9 cellular contexts compared by ENCODE assay signal in genomic region chr3:178001670-178002101, GRCh38.
A peak's percentile ranks its signal among the peaks of the same experiment; 100 is the strongest.
DNase-seq lines count a peak whose midpoint lies in the region; ATAC-seq and TF ChIP-seq lines count a peak whose summit lies in the region.
"Had no signal": no experiment of that assay in that cellular context is flagged by ENCODE, and none has a peak within 500 bp of the region (broad histone marks: within the 10 kb centered on the region; RNA-seq: fewer than 3 reads in every experiment).

No MANE protein-coding gene starts in this region.

- DNase-seq in GM23338 (ENCODE audit: low spot score) (no peak), NCI-H226 (peak; percentile 2), mesenchymal stem cell (no peak), SK-N-SH (no peak), smooth muscle cell (lab: John Stamatoyannopoulos, UW; ENCODE audit: unreplicated experiment) (no peak), hypothalamus (lab: John Stamatoyannopoulos, UW) (no peak), NCI-H1436 treated with DMSO at 0.1 percent for 48 hours (lab: John Stamatoyannopoulos, UW) (no peak)

- TF ChIP-seq EP300 in SK-N-SH (IDR thresholded peaks at IDR 0.05; ENCODE audit: borderline replicate concordance in 1 of 2, low read depth in 1 of 2, low read length in 1 of 2): no peak

- TF ChIP-seq CTCF in GM23338 (conservative IDR thresholded peaks at IDR 0.05; ENCODE audit: low read depth in 2 of 2) (no peak), SK-N-SH (IDR thresholded peaks at IDR 0.05) (no peak), smooth muscle cell (IDR thresholded peaks at IDR 0.05; ENCODE audit: borderline replicate concordance, insufficient read depth, poor library complexity, severe bottlenecking) (no peak)

- peak overlapping the region in 1 of 2 experiments; percentile 36 for H3K14ac ChIP-seq in mesenchymal stem cell (ENCODE audit: low read length in 2 of 2)

- H2AFZ ChIP-seq in GM23338 (peak overlapping the region; percentile 33; the same call in 1 of the 2 replicates), mesenchymal stem cell (ENCODE audit: low read depth, low read length) (no peak overlapping the region), SK-N-SH (ENCODE audit: low read depth) (no peak overlapping the region), smooth muscle cell (ENCODE audit: low read depth) (no peak overlapping the region)

- TF ChIP-seq RAD21 in SK-N-SH (IDR thresholded peaks at IDR 0.05; ENCODE audit: low read length): no peak

- H4K20me1 ChIP-seq in GM23338 (replicated peaks; ENCODE audit: insufficient read depth): no peaks in the 10 kb centered on the region
- no peaks in the 10 kb centered on the region for H4K20me1 ChIP-seq in SK-N-SH (ENCODE audit: insufficient read depth)
- no peaks in the 10 kb centered on the region for H4K20me1 ChIP-seq in smooth muscle cell (ENCODE audit: low read depth)

- no peak overlapping the region for H2BK120ac ChIP-seq in mesenchymal stem cell (ENCODE audit: low read depth, low read length)

- H3K9me3 Mint-ChIP-seq in GM23338: no peaks in the 10 kb centered on the region

- H3K79me2 ChIP-seq in GM23338 (replicated peaks; ENCODE audit: insufficient read depth) (no peaks in the 10 kb centered on the region), SK-N-SH (ENCODE audit: insufficient read depth) (no peaks in the 10 kb centered on the region), smooth muscle cell (ENCODE audit: low read depth) (no peaks in the 10 kb centered on the region)

- H3K9ac ChIP-seq in mesenchymal stem cell (ENCODE audit: low read length) (no peak overlapping the region), SK-N-SH (no peak overlapping the region), smooth muscle cell (ENCODE audit: low read depth) (no peak overlapping the region)

- no peak overlapping the region for H3K4me2 ChIP-seq in GM23338
- H3K4me2 ChIP-seq in mesenchymal stem cell (ENCODE audit: low read length, poor library complexity, severe bottlenecking): no peak overlapping the region
- no peak overlapping the region for H3K4me2 ChIP-seq in SK-N-SH
- H3K4me2 ChIP-seq in smooth muscle cell: no peak overlapping the region

- no peak overlapping the region for H4K91ac ChIP-seq in mesenchymal stem cell (ENCODE audit: low read length)

- H3K18ac ChIP-seq in mesenchymal stem cell (ENCODE audit: low read depth in 1 of 2, low read length in 2 of 2): peak overlapping the region in 1 of 2 experiments; percentile 79

- H3K4me1 Mint-ChIP-seq in GM23338: no peaks in the 10 kb centered on the region

- H3K27ac ChIP-seq in GM23338 (ENCODE audit: low read depth): no peak overlapping the region
- H3K27ac ChIP-seq in mesenchymal stem cell (ENCODE audit: low read length, poor library complexity, severe bottlenecking): no peak overlapping the region
- no peak overlapping the region for H3K27ac ChIP-seq in SK-N-SH (ENCODE audit: low read depth in 2 of 2, low read length in 1 of 2)
- H3K27ac ChIP-seq in smooth muscle cell (ENCODE audit: low read depth): no peak overlapping the region
- H3K27ac ChIP-seq: cardiac muscle cell had no signal

- no peaks in the 10 kb centered on the region for H3K9me3 ChIP-seq in mesenchymal stem cell (ENCODE audit: control insufficient read depth, low read length)
- no peaks in the 10 kb centered on the region for H3K9me3 ChIP-seq in SK-N-SH
- no peaks in the 10 kb centered on the region for H3K9me3 ChIP-seq in smooth muscle cell (replicated peaks; ENCODE audit: low read depth)

- H3K23ac ChIP-seq in mesenchymal stem cell (ENCODE audit: low read length in 2 of 2): no peak overlapping the region

- no peak overlapping the region for H3K4ac ChIP-seq in mesenchymal stem cell (ENCODE audit: low read depth in 1 of 2, low read length in 2 of 2)

- no peak overlapping the region for H2BK15ac ChIP-seq in mesenchymal stem cell (ENCODE audit: low read depth, poor library complexity, severe bottlenecking)

- POLR2A ChIA-PET in SK-N-SH (lab: Yijun Ruan, JAX): no interaction called here

- H3K4me3 Mint-ChIP-seq in GM23338: no peak overlapping the region

- H3K4me3 ChIP-seq in GM23338 (no peak overlapping the region), mesenchymal stem cell (ENCODE audit: insufficient read depth in 1 of 2, low read depth in 1 of 2, low read length in 2 of 2) (no peak overlapping the region), SK-N-SH (ENCODE audit: low read depth in 2 of 2, low read length in 1 of 2) (no peak overlapping the region), smooth muscle cell (no peak overlapping the region)
- H3K4me3 ChIP-seq: cardiac muscle cell had no signal

- H2BK12ac ChIP-seq in mesenchymal stem cell (ENCODE audit: low read length in 2 of 2): no peak overlapping the region

- H3K4me1 ChIP-seq in GM23338 (ENCODE audit: insufficient read depth): no peaks in the 10 kb centered on the region
- no peaks in the 10 kb centered on the region for H3K4me1 ChIP-seq in mesenchymal stem cell (ENCODE audit: control insufficient read depth, insufficient read depth, low read depth, low read length)
- no peaks in the 10 kb centered on the region for H3K4me1 ChIP-seq in SK-N-SH (ENCODE audit: control insufficient read depth in 1 of 2, insufficient read depth in 2 of 2, low read depth in 1 of 2, low read length in 1 of 2)
- no peaks in the 10 kb centered on the region for H3K4me1 ChIP-seq in smooth muscle cell (ENCODE audit: low read depth)

- H3K36me3 Mint-ChIP-seq in GM23338 (ENCODE audit: low read depth): no peaks in the 10 kb centered on the region

- H3K27me3 ChIP-seq in GM23338 (ENCODE audit: insufficient read depth) (no peaks in the 10 kb centered on the region), mesenchymal stem cell (ENCODE audit: control insufficient read depth in 1 of 2, insufficient read depth in 1 of 2, low read length in 2 of 2) (no peaks in the 10 kb centered on the region), SK-N-SH (ENCODE audit: insufficient read depth) (no peaks in the 10 kb centered on the region), smooth muscle cell (ENCODE audit: low read depth) (no peaks in the 10 kb centered on the region)
- H3K27me3 ChIP-seq: cardiac muscle cell had no signal

- 78% methylated on average over 1 of the region's 1 CpG for whole genome bisulfite sequencing in mesenchymal stem cell
- WGBS in SK-N-SH (ENCODE audit: low lambda C conversion rate): 86% methylated on average over 1 of the region's 1 CpG
- 90% methylated on average over 1 of the region's 1 CpG for WGBS in smooth muscle cell (ENCODE audit: low lambda C conversion rate)

- no peak overlapping the region for H2BK5ac ChIP-seq in mesenchymal stem cell (ENCODE audit: low read depth, low read length, poor library complexity, severe bottlenecking)

- H4K8ac ChIP-seq in mesenchymal stem cell (ENCODE audit: low read length): peak overlapping the region; percentile 24

- ATAC-seq in GM18519 (IDR thresholded peaks at IDR 0.05; ENCODE audit: low FRiP score, unreplicated experiment): peak; percentile 97
- ATAC-seq in GM23338: no peak

- H3K9me2 ChIP-seq in GM23338 (ENCODE audit: insufficient read depth) (no peaks in the 10 kb centered on the region), SK-N-SH (no peaks in the 10 kb centered on the region)

- H3F3A ChIP-seq in GM23338 (replicated peaks; ENCODE audit: low read depth): no peaks in the 10 kb centered on the region
- no peaks in the 10 kb centered on the region for H3F3A ChIP-seq in SK-N-SH (replicated peaks; ENCODE audit: insufficient read depth)
- no peaks in the 10 kb centered on the region for H3F3A ChIP-seq in smooth muscle cell (ENCODE audit: low read depth)

- H3K79me1 ChIP-seq in mesenchymal stem cell (replicated peaks; ENCODE audit: low read length, poor library complexity, severe bottlenecking): no peaks in the 10 kb centered on the region

- H2AK5ac ChIP-seq in mesenchymal stem cell (ENCODE audit: low read length, severe bottlenecking): no peak overlapping the region

- CTCF ChIA-PET in SK-N-SH (lab: Yijun Ruan, JAX): no interaction called here

- H3K27me3 Mint-ChIP-seq in GM23338 (ENCODE audit: insufficient read depth, low read depth, poor library complexity): no peaks in the 10 kb centered on the region

- H3K36me3 ChIP-seq in GM23338 (ENCODE audit: insufficient read depth) (no peaks in the 10 kb centered on the region), mesenchymal stem cell (ENCODE audit: control insufficient read depth in 1 of 2, insufficient read depth in 2 of 2, low read depth in 1 of 2, low read length in 2 of 2) (no peaks in the 10 kb centered on the region), SK-N-SH (replicated peaks in 1 of 2; ENCODE audit: control insufficient read depth in 1 of 2, insufficient read depth in 2 of 2, low read length in 1 of 2) (no peaks in the 10 kb centered on the region), smooth muscle cell (ENCODE audit: low read depth) (no peaks in the 10 kb centered on the region)
- H3K36me3 ChIP-seq: cardiac muscle cell had no signal

- H3K27ac Mint-ChIP-seq in GM23338: no peak overlapping the region

TF ChIP-seq in GM23338, 12 proteins besides CTCF, POLR2A, EP300 and RAD21 (continues in another document):
- TF ChIP-seq, protein P1, sequence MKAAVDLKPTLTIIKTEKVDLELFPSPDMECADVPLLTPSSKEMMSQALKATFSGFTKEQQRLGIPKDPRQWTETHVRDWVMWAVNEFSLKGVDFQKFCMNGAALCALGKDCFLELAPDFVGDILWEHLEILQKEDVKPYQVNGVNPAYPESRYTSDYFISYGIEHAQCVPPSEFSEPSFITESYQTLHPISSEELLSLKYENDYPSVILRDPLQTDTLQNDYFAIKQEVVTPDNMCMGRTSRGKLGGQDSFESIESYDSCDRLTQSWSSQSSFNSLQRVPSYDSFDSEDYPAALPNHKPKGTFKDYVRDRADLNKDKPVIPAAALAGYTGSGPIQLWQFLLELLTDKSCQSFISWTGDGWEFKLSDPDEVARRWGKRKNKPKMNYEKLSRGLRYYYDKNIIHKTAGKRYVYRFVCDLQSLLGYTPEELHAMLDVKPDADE (IDR thresholded peaks at IDR 0.05): no peak

TF ChIP-seq in SK-N-SH, 30 proteins besides CTCF, POLR2A, EP300 and RAD21:
- TF ChIP-seq RFX5 (IDR thresholded peaks at IDR 0.05; ENCODE audit: low read length) (no peak), SMC3 (IDR thresholded peaks at IDR 0.05; ENCODE audit: low read depth, low read length) (no peak)
